32 cellular contexts compared by ENCODE assay signal in the genomic region with DNA sequence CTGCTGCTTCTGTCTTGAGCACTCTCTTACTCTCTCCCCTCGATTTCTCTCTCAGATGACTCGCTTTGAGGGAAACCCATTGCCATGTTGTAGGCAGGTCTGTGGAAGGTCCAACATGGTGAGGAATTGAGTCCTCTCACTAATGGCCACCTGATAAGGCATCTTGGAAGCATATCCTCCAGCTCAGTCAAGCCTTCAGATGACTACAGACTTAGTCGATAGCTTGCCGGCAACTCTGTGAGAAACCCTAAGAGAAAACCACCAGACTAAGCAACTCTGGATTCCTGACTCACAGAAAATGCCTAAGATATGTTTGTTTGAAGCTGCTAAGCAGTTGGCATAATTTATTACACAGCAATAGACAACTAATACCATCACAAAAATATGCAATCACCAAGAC. TPM values are rescaled to one million over a fixed set of nuclear protein-coding genes. Genes with fewer than 3 reads are reported as not detected.
DNase-seq lines count a peak whose midpoint lies in the region; ATAC-seq and TF ChIP-seq lines count a peak whose summit lies in the region.
"Had no signal": no experiment of that assay in that cellular context is flagged by ENCODE, and none has a peak within 500 bp of the region (broad histone marks: within the 10 kb centered on the region; RNA-seq: fewer than 3 reads in every experiment).

No MANE protein-coding gene starts in this region.

- peaks cover 5% of the 10 kb centered on the region for H3K9me3 Mint-ChIP-seq in activated CD8-positive, alpha-beta T cell treated with anti-CD3 and anti-CD28 coated beads for 36 hours
- H3K9me3 Mint-ChIP-seq: H9; T-helper 2 cell treated with Interferon-gamma antibody and Interleukin-4, amounts not matched to agents 5 μg/mL and 100 μg/mL, for 36 hours had no signal

- POLR2A ChIA-PET in PC-3 (lab: Charles Lee; ENCODE audit: unreplicated experiment) = no interaction called here
- POLR2A ChIA-PET in activated CD8-positive, alpha-beta T cell treated with anti-CD3 and anti-CD28 coated beads for 36 hours (lab: Charles Lee) = interaction anchor here (1.0 kb wide), 1 partner anchor 21 kb away, joined by 4 read pairs; no protein-coding TSS in a partner anchor

- in situ Hi-C loops in GM23248 (cut with MboI) (no loop called here), KBM-7 (cut with MboI; ENCODE audit: low pct_unique_long_range_greater_than_20kb, low sequenced_read_pairs) (no loop called here)

- no TSS peak for BruUV-seq in PC-3 (replicated peaks; lab: Mats Ljungman, UMichigan)

- H3K27me3 ChIP-seq in GM23248 (replicated peaks; ENCODE audit: insufficient read depth) (no peaks in the 10 kb centered on the region), PC-3 (ENCODE audit: low read length) (no peaks in the 10 kb centered on the region)
- H3K27me3 ChIP-seq: gastroesophageal sphincter, left lung, uterus had no signal

- DNase-seq in GM23248 = peak; percentile 57
- DNase-seq in PC-3 = peak; percentile 40
- peak; percentile 16 for DNase-seq in epithelial cell of prostate (ENCODE audit: low read depth, low spot score)
- no peak for DNase-seq in sciatic nerve (ENCODE audit: low spot score)
- no peak for DNase-seq in KBM-7
- no peak for DNase-seq in activated CD8-positive, alpha-beta T cell treated with anti-CD3 and anti-CD28 coated beads for 36 hours
- no peak for DNase-seq in NCI-H774 (lab: John Stamatoyannopoulos, UW)
- DNase-seq: activated CD4-positive, alpha-beta T cell treated with anti-CD3 and anti-CD28 coated beads for 4 hours; activated gamma-delta T cell; activated naive CD8-positive, alpha-beta T cell treated with anti-CD3 and anti-CD28 coated beads, Interleukin-2, amount 10 ng/mL, durations not matched to agents 7 days and 5 days; activated T-cell treated with anti-CD3 and anti-CD28 coated beads, Interleukin-2, amount 50 U/mL, for 1 hour; CD4-positive, CD25-positive, alpha-beta regulatory T cell; erythroblast; H9; hypothalamus; immature natural killer cell; left lung; NCI-H1092; NCI-H187; NCI-H2171 treated with DMSO at 0.1 percent for 48 hours; NCI-H524; NK-92 treated with Interleukin-12 subunit alpha and Interleukin-12 subunit beta, amount 100 ng/mL, for 24 hours; SHP77; stimulated activated naive CD8-positive, alpha-beta T cell treated with anti-CD3 and anti-CD28 coated beads, Interleukin-15, Interleukin-2, amounts not matched to agents 100 U/mL and 50 U/mL, for 24 hours; uterus had no signal

- H3K4me1 Mint-ChIP-seq in activated CD8-positive, alpha-beta T cell treated with anti-CD3 and anti-CD28 coated beads for 36 hours (ENCODE audit: low read depth) = no peaks in the 10 kb centered on the region
- H3K4me1 Mint-ChIP-seq: activated naive CD8-positive, alpha-beta T cell treated with anti-CD3 and anti-CD28 coated beads, Interleukin-2, amount 10 ng/mL, durations not matched to agents 7 days and 5 days; CD4-positive, CD25-positive, alpha-beta regulatory T cell; immature natural killer cell had no signal

- no peak overlapping the region for H3K27ac Mint-ChIP-seq in activated CD8-positive, alpha-beta T cell treated with anti-CD3 and anti-CD28 coated beads for 36 hours
- H3K27ac Mint-ChIP-seq: activated naive CD8-positive, alpha-beta T cell treated with anti-CD3 and anti-CD28 coated beads, Interleukin-2, amount 10 ng/mL, durations not matched to agents 7 days and 5 days; CD4-positive, CD25-positive, alpha-beta regulatory T cell; H9; immature natural killer cell; progenitor cell of endocrine pancreas; T-helper 2 cell treated with Interferon-gamma antibody and Interleukin-4, amounts not matched to agents 5 μg/mL and 100 μg/mL, for 36 hours had no signal

- H3K27me3 Mint-ChIP-seq in activated CD8-positive, alpha-beta T cell treated with anti-CD3 and anti-CD28 coated beads for 36 hours = peaks cover 21% of the 10 kb centered on the region
- H3K27me3 Mint-ChIP-seq: progenitor cell of endocrine pancreas had no signal

- 29 to 40% methylated on average over 4 of the region's 4 CpGs for WGBS in GM23248 (ENCODE audit: low coverage in 1 of 2, low lambda C conversion rate in 2 of 2, missing lambda C conversion rate in 2 of 2), 2 experiments

- H2AFZ ChIP-seq in GM23248 (no peak overlapping the region), PC-3 (ENCODE audit: low read length) (no peak overlapping the region)

- H3K4me2 ChIP-seq in GM23248 (ENCODE audit: unreplicated experiment) (no peak overlapping the region), PC-3 (ENCODE audit: low read length) (no peak overlapping the region)

- no peaks in the 10 kb centered on the region for H3K36me3 ChIP-seq in GM23248 (ENCODE audit: low read depth)
- no peaks in the 10 kb centered on the region for H3K36me3 ChIP-seq in PC-3 (ENCODE audit: low read depth, low read length)
- H3K36me3 ChIP-seq: gastroesophageal sphincter, left lung, uterus had no signal

- no peak for TF ChIP-seq CTCF in PC-3 (conservative IDR thresholded peaks at IDR 0.05; ENCODE audit: low read depth, low read length)
- no peak for TF ChIP-seq CTCF in activated CD8-positive, alpha-beta T cell treated with anti-CD3 and anti-CD28 coated beads for 36 hours (IDR thresholded peaks at IDR 0.05)

- H3K9ac ChIP-seq in GM23248 (no peak overlapping the region), PC-3 (ENCODE audit: low read length) (no peak overlapping the region)

- H3K27ac ChIP-seq in GM23248 (no peak overlapping the region), PC-3 (ENCODE audit: low read length) (no peak overlapping the region), epithelial cell of prostate (no peak overlapping the region)
- H3K27ac ChIP-seq: gastroesophageal sphincter, HL-60, left lung, uterus, VCaP had no signal

- H3K4me3 ChIP-seq in GM23248 (no peak overlapping the region), PC-3 (ENCODE audit: low read length) (no peak overlapping the region)
- H3K4me3 ChIP-seq: gastroesophageal sphincter, left lung, uterus had no signal

- H3F3A ChIP-seq in GM23248 (ENCODE audit: insufficient read depth) (peaks cover 10% of the 10 kb centered on the region; the same call in 1 of the 2 replicates), PC-3 (ENCODE audit: low read length, unreplicated experiment) (no peaks in the 10 kb centered on the region)

- no peaks in the 10 kb centered on the region for H3K9me2 ChIP-seq in GM23248 (ENCODE audit: insufficient read depth)
- no peaks in the 10 kb centered on the region for H3K9me2 ChIP-seq in PC-3 (replicated peaks; ENCODE audit: low read length)

- H3K36me3 Mint-ChIP-seq in activated CD8-positive, alpha-beta T cell treated with anti-CD3 and anti-CD28 coated beads for 36 hours (ENCODE audit: low read depth) = no peaks in the 10 kb centered on the region
- H3K36me3 Mint-ChIP-seq: activated naive CD8-positive, alpha-beta T cell treated with anti-CD3 and anti-CD28 coated beads, Interleukin-2, amount 10 ng/mL, durations not matched to agents 7 days and 5 days; CD4-positive, CD25-positive, alpha-beta regulatory T cell; immature natural killer cell had no signal

- no peaks in the 10 kb centered on the region for H3K79me2 ChIP-seq in GM23248 (ENCODE audit: insufficient read depth)
- no peaks in the 10 kb centered on the region for H3K79me2 ChIP-seq in PC-3 (ENCODE audit: low read length)

- no peak for ATAC-seq in PC-3
- peak; percentile 24 for ATAC-seq in sciatic nerve
- no peak for ATAC-seq in GM19467 (IDR thresholded peaks at IDR 0.05; ENCODE audit: unreplicated experiment)
- ATAC-seq in activated CD8-positive, alpha-beta T cell treated with anti-CD3 and anti-CD28 coated beads for 36 hours = no peak
- ATAC-seq: gastroesophageal sphincter; HepG2; left lung; stimulated activated naive CD8-positive, alpha-beta T cell treated with anti-CD3 and anti-CD28 coated beads, Interleukin-15, Interleukin-2, amounts not matched to agents 100 U/mL and 50 U/mL, for 24 hours had no signal

- intact Hi-C loops in PC-3 (cut with micrococcal nuclease) (no loop called here), sciatic nerve (cut with DNase I) (no loop called here)
- intact Hi-C loops in activated CD8-positive, alpha-beta T cell treated with anti-CD3 and anti-CD28 coated beads for 36 hours (cut with micrococcal nuclease) = no loop called here

- H3K4me1 ChIP-seq in GM23248 (ENCODE audit: insufficient read depth) (no peaks in the 10 kb centered on the region; the same call in 1 of the 2 replicates), PC-3 (ENCODE audit: insufficient read depth, low read length) (no peaks in the 10 kb centered on the region)
- H3K4me1 ChIP-seq: gastroesophageal sphincter, left lung, uterus had no signal

- no peak overlapping the region for H3K4me3 Mint-ChIP-seq in activated CD8-positive, alpha-beta T cell treated with anti-CD3 and anti-CD28 coated beads for 36 hours
- H3K4me3 Mint-ChIP-seq: activated naive CD8-positive, alpha-beta T cell treated with anti-CD3 and anti-CD28 coated beads, Interleukin-2, amount 10 ng/mL, durations not matched to agents 7 days and 5 days; CD4-positive, CD25-positive, alpha-beta regulatory T cell; H9; immature natural killer cell; T-helper 2 cell treated with Interferon-gamma antibody and Interleukin-4, amounts not matched to agents 5 μg/mL and 100 μg/mL, for 36 hours had no signal

- H4K20me1 ChIP-seq in GM23248 (ENCODE audit: insufficient read depth) (no peaks in the 10 kb centered on the region), PC-3 (ENCODE audit: low read length) (no peaks in the 10 kb centered on the region)

- H3K9me3 ChIP-seq in GM23248 (ENCODE audit: low read depth) = no peaks in the 10 kb centered on the region
- H3K9me3 ChIP-seq in PC-3 (ENCODE audit: low read length) = no peaks in the 10 kb centered on the region
- H3K9me3 ChIP-seq: gastroesophageal sphincter, left lung, uterus had no signal

- CTCF ChIA-PET in PC-3 (lab: Charles Lee) = no interaction called here
- CTCF ChIA-PET in activated CD8-positive, alpha-beta T cell treated with anti-CD3 and anti-CD28 coated beads for 36 hours (lab: Charles Lee) = interaction anchor here (0.6 kb wide), 1 partner anchor 184 kb away, joined by 3 read pairs; no protein-coding TSS in a partner anchor

RNA-seq across cellular contexts. Expression of a gene that starts 51.2 kb away (rescaled TPM):
- total RNA-seq in GM23248 (2014; rRNA removed; shearing (Covaris generic)) = 30.5 and 44.1 TPM in 2 replicates
- 22.9 and 25.8 TPM in 2 replicates for polyA plus RNA-seq in GM23248 (2016; fragmentation: Nextera tagmentation; extraction: Ambion mirVana)
- total RNA-seq in PC-3 (2014; rRNA removed) (48.0 and 62.5 TPM in 2 replicates), sciatic nerve (31.5 TPM)
- total RNA-seq in activated CD8-positive, alpha-beta T cell treated with anti-CD3 and anti-CD28 coated beads for 36 hours = 10 to 100 TPM; 86.2 to 90.5 TPM

Comparison
In these comparisons a context has a peak if more than half of its experiments do, and no peak if none do; other contexts are left out.
1. DNase-seq: peak in GM23248 (single experiment), PC-3 (single experiment) and epithelial cell of prostate (single experiment); none in sciatic nerve (single experiment), KBM-7 (single experiment), activated CD8-positive, alpha-beta T cell treated with anti-CD3 and anti-CD28 coated beads for 36 hours (single experiment) and NCI-H774 (single experiment).